In the genomic region with DNA sequence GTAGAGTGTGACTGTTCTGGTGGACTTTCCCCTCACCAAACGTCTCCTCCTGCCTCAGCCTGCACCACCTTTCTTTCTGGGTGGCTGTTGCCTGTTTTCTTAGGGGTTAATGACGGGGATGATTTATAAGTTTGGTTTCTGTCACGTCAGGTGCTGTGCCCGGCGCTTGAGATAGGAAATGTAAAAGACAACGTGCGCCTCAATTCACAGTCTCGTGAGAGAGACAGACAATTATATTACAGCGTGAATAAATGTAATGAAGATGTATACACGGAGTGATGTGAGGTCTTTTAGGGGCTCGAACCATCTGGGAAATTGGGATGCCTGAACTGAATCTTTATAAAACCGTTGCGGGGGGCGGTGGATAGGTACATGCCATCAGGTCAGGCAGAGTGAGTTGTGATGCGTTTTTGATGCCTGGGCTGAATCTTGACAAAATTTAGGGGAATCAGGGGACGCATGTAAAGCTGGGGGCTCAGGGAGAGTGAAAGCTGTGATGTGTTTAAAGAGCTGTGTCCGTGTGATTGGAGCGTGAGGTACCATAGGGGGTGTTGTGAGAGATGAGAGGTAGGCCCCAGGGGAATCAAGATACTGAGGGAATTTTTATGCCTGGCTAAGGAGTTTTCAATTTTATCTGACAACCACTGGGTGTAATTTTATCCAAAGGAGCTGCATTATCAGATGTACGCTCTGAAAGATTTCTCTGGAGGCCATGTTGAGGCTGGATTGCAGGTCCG, we compare ENCODE assay signal across 9 cellular contexts. TPM values are rescaled to one million over a fixed set of nuclear protein-coding genes. Genes with fewer than 3 reads are reported as not detected.
DNase-seq lines count a peak whose midpoint lies in the region; ATAC-seq and TF ChIP-seq lines count a peak whose summit lies in the region.
"Had no signal": no experiment of that assay in that cellular context is flagged by ENCODE, and none has a peak within 500 bp of the region (broad histone marks: within the 10 kb centered on the region; RNA-seq: fewer than 3 reads in every experiment).

No MANE protein-coding gene starts in this region.

- H3K36me3 Mint-ChIP-seq in activated CD4-positive, alpha-beta memory T cell treated with anti-CD3 and anti-CD28 coated beads, Interleukin-2, amount 10 ng/mL, durations not matched to agents 7 days and 5 days (ENCODE audit: low read depth): peaks cover 6% of the 10 kb centered on the region

- no peak for TF ChIP-seq CTCF in esophagus squamous epithelium (IDR thresholded peaks at IDR 0.05)
- TF ChIP-seq CTCF in prostate gland (IDR thresholded peaks at IDR 0.05): no peak

- peaks cover 0 to 46% (median 19%) of the 10 kb centered on the region in 11 experiments; a peak in 9 of 22 replicates for H4K20me1 ChIP-seq in BLaER1 treated with 17β-estradiol and CSF1 and Interleukin-3, amounts not matched to agents 10 nM and 100 nM

- peaks cover 3% of the 10 kb centered on the region for H3K27me3 Mint-ChIP-seq in activated CD4-positive, alpha-beta memory T cell treated with anti-CD3 and anti-CD28 coated beads, Interleukin-2, amount 10 ng/mL, durations not matched to agents 7 days and 5 days

- POLR2A ChIA-PET in activated CD4-positive, alpha-beta memory T cell treated with anti-CD3 and anti-CD28 coated beads, Interleukin-2, amount 10 ng/mL, durations not matched to agents 7 days and 5 days (lab: Charles Lee): interaction anchor here (0.7 to 2.5 kb wide), 8 partner anchors 47 to 1615 kb away, joined by 3 to 30 read pairs (median 4); partner anchors contain the start of genes DCAF6, METTL18, MPC2 and SFT2D2

- H3K9me3 Mint-ChIP-seq in activated CD4-positive, alpha-beta memory T cell treated with anti-CD3 and anti-CD28 coated beads, Interleukin-2, amount 10 ng/mL, durations not matched to agents 7 days and 5 days: no peaks in the 10 kb centered on the region
- H3K9me3 Mint-ChIP-seq: T-cell had no signal

- peak overlapping the region; percentile 82 to 96 (median 88) for H3K4me3 ChIP-seq in BLaER1 treated with 17β-estradiol and CSF1 and Interleukin-3, amounts not matched to agents 10 nM and 100 nM
- H3K4me3 ChIP-seq in esophagus squamous epithelium (peak overlapping the region; percentile 88 to 92 (median 90)), prostate gland (peak overlapping the region; percentile 67 to 69)

- 4% methylated on average over 19 to 20 of the region's 20 CpGs for WGBS in esophagus squamous epithelium, 2 donors
- 3% methylated on average over 20 of the region's 20 CpGs for WGBS in prostate gland

- peaks cover under 1 to 20% (median 11%) of the 10 kb centered on the region in 11 experiments; a peak in 16 of 22 replicates for H3K36me3 ChIP-seq in BLaER1 treated with 17β-estradiol and CSF1 and Interleukin-3, amounts not matched to agents 10 nM and 100 nM
- peaks cover 0 to 7% (median 0%) of the 10 kb centered on the region in 3 donors for H3K36me3 ChIP-seq in esophagus squamous epithelium
- H3K36me3 ChIP-seq in prostate gland: no peaks in the 10 kb centered on the region

- no peaks in the 10 kb centered on the region for H3K27me3 ChIP-seq in BLaER1 treated with 17β-estradiol and CSF1 and Interleukin-3, amounts not matched to agents 10 nM and 100 nM
- H3K27me3 ChIP-seq in esophagus squamous epithelium (no peaks in the 10 kb centered on the region), prostate gland (replicated peaks; ENCODE audit: insufficient read depth) (no peaks in the 10 kb centered on the region)

- CTCF ChIA-PET in activated CD4-positive, alpha-beta memory T cell treated with anti-CD3 and anti-CD28 coated beads, Interleukin-2, amount 10 ng/mL, durations not matched to agents 7 days and 5 days (lab: Charles Lee): interaction anchor here (0.7 to 2.9 kb wide), 3 partner anchors 9 to 55 kb away, joined by 3 to 10 read pairs (median 4); no protein-coding TSS in a partner anchor

- H3K27ac Mint-ChIP-seq in activated CD4-positive, alpha-beta memory T cell treated with anti-CD3 and anti-CD28 coated beads, Interleukin-2, amount 10 ng/mL, durations not matched to agents 7 days and 5 days: no peak overlapping the region
- H3K27ac Mint-ChIP-seq: T-cell had no signal

- TF ChIP-seq POLR2A in Raji (IDR thresholded peaks at IDR 0.05; ENCODE audit: insufficient read depth, low read depth, low read length): peak; percentile 47; the same call in 1 of the 2 replicates
- TF ChIP-seq POLR2A in esophagus squamous epithelium (IDR thresholded peaks at IDR 0.05): no peak
- TF ChIP-seq POLR2A in prostate gland (IDR thresholded peaks at IDR 0.05): no peak

- ATAC-seq in GM21381 (IDR thresholded peaks at IDR 0.05; ENCODE audit: unreplicated experiment) (peak; percentile 2), GM18868 (IDR thresholded peaks at IDR 0.05; ENCODE audit: unreplicated experiment) (no peak)

- peaks cover 15% of the 10 kb centered on the region for H3K4me1 Mint-ChIP-seq in activated CD4-positive, alpha-beta memory T cell treated with anti-CD3 and anti-CD28 coated beads, Interleukin-2, amount 10 ng/mL, durations not matched to agents 7 days and 5 days

- intact Hi-C loops in esophagus squamous epithelium (cut with DNase I): no loop called here
- intact Hi-C loops in prostate gland (cut with DNase I): loop anchor here (2.0 kb wide), 1 partner anchor 243 kb away; the partner anchor contains the start of genes DCAF6 and MPC2

- peak overlapping the region; percentile 81 to 91 (median 87) for H3K27ac ChIP-seq in BLaER1 treated with 17β-estradiol and CSF1 and Interleukin-3, amounts not matched to agents 10 nM and 100 nM
- H3K27ac ChIP-seq in esophagus squamous epithelium: peak overlapping the region; percentile 92 to 96 (median 94)
- H3K27ac ChIP-seq in prostate gland: peak overlapping the region; percentile 86 to 87

- peaks cover 9 to 18% (median 15%) of the 10 kb centered on the region in 10 experiments for H3K4me1 ChIP-seq in BLaER1 treated with 17β-estradiol and CSF1 and Interleukin-3, amounts not matched to agents 10 nM and 100 nM
- H3K4me1 ChIP-seq in esophagus squamous epithelium: peaks cover 0 to 32% (median 11%) of the 10 kb centered on the region in 3 donors
- H3K4me1 ChIP-seq in prostate gland (replicated peaks): peaks cover 7% of the 10 kb centered on the region

- H3K4me2 ChIP-seq in BLaER1 treated with 17β-estradiol and CSF1 and Interleukin-3, amounts not matched to agents 10 nM and 100 nM: peak overlapping the region; percentile 88 to 99 (median 93)

- H3K9ac ChIP-seq in BLaER1 treated with 17β-estradiol and CSF1 and Interleukin-3, amounts not matched to agents 10 nM and 100 nM: peak overlapping the region; percentile 84 to 91 (median 89)

- H3K9me3 ChIP-seq in BLaER1 treated with 17β-estradiol and CSF1 and Interleukin-3, amounts not matched to agents 10 nM and 100 nM (replicated peaks in 1 of 11): peaks cover 0 to 10% (median 0%) of the 10 kb centered on the region in 11 experiments; a peak in 2 of 22 replicates
- H3K9me3 ChIP-seq in esophagus squamous epithelium (no peaks in the 10 kb centered on the region), prostate gland (no peaks in the 10 kb centered on the region)

- no peak for DNase-seq in esophagus squamous epithelium (lab: John Stamatoyannopoulos, UW)
- no peak for DNase-seq in prostate gland (ENCODE audit: low spot score)
- no peak for DNase-seq in mesenteric fat pad (ENCODE audit: low spot score)
- no peak for DNase-seq in activated CD4-positive, alpha-beta memory T cell treated with anti-CD3 and anti-CD28 coated beads, Interleukin-2, amount 10 ng/mL, durations not matched to agents 7 days and 5 days

- no peak overlapping the region for H3K4me3 Mint-ChIP-seq in activated CD4-positive, alpha-beta memory T cell treated with anti-CD3 and anti-CD28 coated beads, Interleukin-2, amount 10 ng/mL, durations not matched to agents 7 days and 5 days
- H3K4me3 Mint-ChIP-seq: T-cell had no signal

RNA-seq across cellular contexts. Expression of gene TIPRL, which starts 0.8 kb away (rescaled TPM):
- total RNA-seq in esophagus squamous epithelium: 10 to 100 TPM; 14.5 to 45.1 (median 23.7) TPM
- 10 to 100 TPM; 14.2 to 29.9 TPM for total RNA-seq in prostate gland
- total RNA-seq in mesenteric fat pad: 29.9 TPM
- total RNA-seq in activated CD4-positive, alpha-beta memory T cell treated with anti-CD3 and anti-CD28 coated beads, Interleukin-2, amount 10 ng/mL, durations not matched to agents 7 days and 5 days: 10 to 100 TPM; 47.1 to 48.4 TPM

RNA-seq across cellular contexts. Expression of gene GPR161, which starts 42.8 kb away (rescaled TPM):
- 10 to 100 TPM in 1 of 4 donors, 1 to 10 TPM in 3; 1.7 to 12.2 (median 3.9) TPM for total RNA-seq in esophagus squamous epithelium
- total RNA-seq in prostate gland: 10 to 100 TPM in 1 of 2 donors, 1 to 10 TPM in 1; 4.5 to 23.3 TPM
- total RNA-seq in mesenteric fat pad: 6.2 TPM
- total RNA-seq in activated CD4-positive, alpha-beta memory T cell treated with anti-CD3 and anti-CD28 coated beads, Interleukin-2, amount 10 ng/mL, durations not matched to agents 7 days and 5 days: under 1 TPM; 0.65 to 0.85 TPM

RNA-seq across cellular contexts. Expression of gene SFT2D2, which starts 46.2 kb away (rescaled TPM):
- 10 to 100 TPM; 34.0 to 44.1 (median 40.1) TPM for total RNA-seq in esophagus squamous epithelium
- 10 to 100 TPM; 44.1 to 76.8 TPM for total RNA-seq in prostate gland
- total RNA-seq in mesenteric fat pad: 53.3 TPM
- total RNA-seq in activated CD4-positive, alpha-beta memory T cell treated with anti-CD3 and anti-CD28 coated beads, Interleukin-2, amount 10 ng/mL, durations not matched to agents 7 days and 5 days: 10 to 100 TPM; 65.6 to 72.1 TPM
